ENCODE assay signal across 21 cellular contexts in the genomic region with DNA sequence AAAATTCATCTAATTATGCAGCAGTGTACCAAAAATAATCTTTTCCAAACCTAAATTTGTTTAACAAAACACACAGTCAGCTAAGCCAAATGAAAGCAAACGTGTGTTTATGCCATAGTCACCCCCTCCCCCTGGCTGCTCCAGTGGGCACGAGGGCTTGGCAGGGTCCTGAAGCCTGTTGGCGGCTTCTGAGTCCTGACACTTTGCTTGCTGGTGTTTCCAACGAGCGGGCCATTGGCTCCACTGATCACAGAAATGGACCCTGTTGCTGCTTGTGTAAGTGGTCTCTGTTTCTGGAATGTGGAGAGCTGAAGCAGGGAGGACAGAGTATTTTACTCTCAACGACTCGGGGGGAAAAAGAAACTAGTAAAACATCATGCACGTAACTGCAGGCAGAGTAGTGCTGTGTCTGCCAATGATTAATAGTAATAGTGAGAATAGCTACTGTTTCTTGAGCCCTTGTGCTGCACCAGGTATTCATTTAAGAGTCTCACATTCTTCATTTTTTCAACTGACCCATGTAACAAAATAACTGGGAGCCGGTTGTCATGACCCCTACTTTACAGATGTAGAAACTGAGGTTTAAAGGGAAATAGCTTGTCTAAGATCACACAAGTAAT.
DNase-seq lines count a peak whose midpoint lies in the region; ATAC-seq and TF ChIP-seq lines count a peak whose summit lies in the region.
"Had no signal": no experiment of that assay in that cellular context is flagged by ENCODE, and none has a peak within 500 bp of the region (broad histone marks: within the 10 kb centered on the region; RNA-seq: fewer than 3 reads in every experiment).

No MANE protein-coding gene starts in this region.

- no peak for TF ChIP-seq POLR2A in upper lobe of left lung (IDR thresholded peaks at IDR 0.05)

- peak overlapping the region; percentile 26 for H3K4me3 ChIP-seq in kidney epithelial cell (ENCODE audit: low read depth, low read length)
- H3K4me3 ChIP-seq in upper lobe of left lung = no peak overlapping the region
- H3K4me3 ChIP-seq: SJCRH30, stomach, upper lobe of right lung had no signal

- WGBS in upper lobe of left lung, 2 donors = 57 to 58% methylated on average over 8 to 9 of the region's 9 CpGs

- DNase-seq in Ammon's horn (ENCODE audit: low spot score) (peak; percentile 15), NCI-H1092 treated with DMSO at 0.1 percent for 48 hours (lab: John Stamatoyannopoulos, UW) (peak; percentile 27), kidney epithelial cell (ENCODE audit: low read depth) (no peak), upper lobe of left lung (no peak), GM10266 (ENCODE audit: extremely low spot score) (no peak)
- DNase-seq: activated CD8-positive, alpha-beta T cell treated with anti-CD3 and anti-CD28 coated beads, Interleukin-2, amount 10 ng/mL, durations not matched to agents 7 days and 5 days; activated T-cell treated with anti-CD3 and anti-CD28 coated beads, Interleukin-2, amount 50 U/mL, for 72 hours; cortex of kidney; DMS153; NCI-H1694 treated with DMSO at 0.1 percent for 48 hours; SJCRH30; stimulated activated CD4-positive, alpha-beta T cell treated with anti-CD3 and anti-CD28 coated beads, Interleukin-2, amount 100 ng/mL, for 48 hours; stomach; upper lobe of right lung had no signal

- no peaks in the 10 kb centered on the region for H3K4me1 ChIP-seq in upper lobe of left lung
- H3K4me1 ChIP-seq: parathyroid adenoma, SJCRH30 had no signal

- no peak for TF ChIP-seq CTCF in kidney epithelial cell (IDR thresholded peaks at IDR 0.05; ENCODE audit: insufficient read depth, low read length, poor library complexity, severe bottlenecking)
- no peak for TF ChIP-seq CTCF in upper lobe of left lung (IDR thresholded peaks at IDR 0.05)
- no peak for TF ChIP-seq CTCF in GM10266 (IDR thresholded peaks at IDR 0.05; ENCODE audit: control insufficient read depth, insufficient read depth, low read depth, missing control alignments)

- no peak overlapping the region for H3K27ac ChIP-seq in upper lobe of left lung
- H3K27ac ChIP-seq: epithelial cell of prostate, parathyroid adenoma, SJCRH30, stomach, upper lobe of right lung, VCaP had no signal

- H3K9me3 ChIP-seq in upper lobe of left lung = no peaks in the 10 kb centered on the region
- H3K9me3 ChIP-seq: SJCRH30, stomach, upper lobe of right lung had no signal

- H3K27me3 ChIP-seq in kidney epithelial cell (ENCODE audit: control insufficient read depth, insufficient read depth, low read length) (no peaks in the 10 kb centered on the region), upper lobe of left lung (no peaks in the 10 kb centered on the region)
- H3K27me3 ChIP-seq: stomach, upper lobe of right lung had no signal

- ATAC-seq in GM19395 (IDR thresholded peaks at IDR 0.05; ENCODE audit: unreplicated experiment) = peak; percentile 58
- no peak for ATAC-seq in upper lobe of left lung (ENCODE audit: low FRiP score in 2 of 2)
- no peak for ATAC-seq in GM18519 (IDR thresholded peaks at IDR 0.05; ENCODE audit: low FRiP score, unreplicated experiment)
- ATAC-seq in HG02973 (IDR thresholded peaks at IDR 0.05; ENCODE audit: unreplicated experiment) = no peak
- ATAC-seq: activated CD8-positive, alpha-beta T cell treated with anti-CD3 and anti-CD28 coated beads, Interleukin-2, amount 10 ng/mL, durations not matched to agents 7 days and 5 days; activated naive CD4-positive, alpha-beta T cell treated with anti-CD3 and anti-CD28 coated beads, Interleukin-2, amount 50 U/mL, for 72 hours; activated T-cell treated with anti-CD3 and anti-CD28 coated beads, Interleukin-2, amount 50 U/mL, for 72 hours; upper lobe of right lung had no signal

- H3K36me3 ChIP-seq in kidney epithelial cell (ENCODE audit: control insufficient read depth, insufficient read depth, low read length) (no peaks in the 10 kb centered on the region), upper lobe of left lung (no peaks in the 10 kb centered on the region)
- H3K36me3 ChIP-seq: SJCRH30, stomach, upper lobe of right lung had no signal

- no peak for TF ChIP-seq EP300 in upper lobe of left lung (IDR thresholded peaks at IDR 0.05)

Comparison
In these comparisons a context has a peak if more than half of its experiments do, and no peak if none do; other contexts are left out.
1. DNase-seq: peak in Ammon's horn (single experiment) and NCI-H1092 treated with DMSO at 0.1 percent for 48 hours (single experiment); none in kidney epithelial cell (single experiment), upper lobe of left lung (0 of 2) and GM10266 (single experiment).